10 cellular contexts compared by ENCODE assay signal in genomic region chr22:29798801-29799200, GRCh38. TPM values are rescaled to one million over a fixed set of nuclear protein-coding genes. Genes with fewer than 3 reads are reported as not detected.
A peak's percentile ranks its signal among the peaks of the same experiment; 100 is the strongest.
DNase-seq lines count a peak whose midpoint lies in the region; ATAC-seq and TF ChIP-seq lines count a peak whose summit lies in the region.
"Had no signal": no experiment of that assay in that cellular context is flagged by ENCODE, and none has a peak within 500 bp of the region (broad histone marks: within the 10 kb centered on the region; RNA-seq: fewer than 3 reads in every experiment).

No MANE protein-coding gene starts in this region.

- intact Hi-C loops in activated CD4-positive, alpha-beta memory T cell treated with anti-CD3 and anti-CD28 coated beads for 36 hours (cut with micrococcal nuclease), result no loop called here

- POLR2A ChIA-PET in activated CD4-positive, alpha-beta memory T cell treated with anti-CD3 and anti-CD28 coated beads, Interleukin-2, amount 10 ng/mL, durations not matched to agents 7 days and 5 days (lab: Charles Lee), result no interaction called here
- POLR2A ChIA-PET in activated CD4-positive, alpha-beta memory T cell treated with anti-CD3 and anti-CD28 coated beads for 36 hours (lab: Charles Lee), result no interaction called here
- POLR2A ChIA-PET in naive thymus-derived CD8-positive, alpha-beta T cell (lab: Charles Lee), result no interaction called here
- POLR2A ChIA-PET in T-cell (lab: Charles Lee), result no interaction called here

- H3K27ac Mint-ChIP-seq in activated CD4-positive, alpha-beta memory T cell treated with anti-CD3 and anti-CD28 coated beads, Interleukin-2, amount 10 ng/mL, durations not matched to agents 7 days and 5 days, result peak overlapping the region; percentile 69
- no peak overlapping the region for H3K27ac Mint-ChIP-seq in activated CD4-positive, alpha-beta memory T cell treated with anti-CD3 and anti-CD28 coated beads for 36 hours
- peak overlapping the region; percentile 29 for H3K27ac Mint-ChIP-seq in memory B cell
- H3K27ac Mint-ChIP-seq in naive thymus-derived CD8-positive, alpha-beta T cell, result peak overlapping the region in 1 of 10 donors; percentile 20
- H3K27ac Mint-ChIP-seq in T-cell, result peak overlapping the region in 1 of 2 donors; percentile 19

- WGBS in tibial nerve, 2 donors, result 57 to 80% methylated on average over 2 of the region's 2 CpGs

- H3K36me3 Mint-ChIP-seq in activated CD4-positive, alpha-beta memory T cell treated with anti-CD3 and anti-CD28 coated beads, Interleukin-2, amount 10 ng/mL, durations not matched to agents 7 days and 5 days (ENCODE audit: low read depth), result peaks cover 38% of the 10 kb centered on the region
- peaks cover 40% of the 10 kb centered on the region for H3K36me3 Mint-ChIP-seq in activated CD4-positive, alpha-beta memory T cell treated with anti-CD3 and anti-CD28 coated beads for 36 hours
- H3K36me3 Mint-ChIP-seq in memory B cell (peaks cover 24% of the 10 kb centered on the region), T-cell (peaks cover 52% of the 10 kb centered on the region)
- H3K36me3 Mint-ChIP-seq in naive thymus-derived CD8-positive, alpha-beta T cell, result peaks cover 0 to 85% (median 17%) of the 10 kb centered on the region in 3 donors

- ATAC-seq in memory B cell (ENCODE audit: low read depth) (no peak), T-cell (replicated peaks in 1 of 4) (no peak)
- ATAC-seq in naive thymus-derived CD8-positive, alpha-beta T cell, result no peak

- no peaks in the 10 kb centered on the region for H3K9me3 ChIP-seq in tibial nerve

- H3K4me3 Mint-ChIP-seq in activated CD4-positive, alpha-beta memory T cell treated with anti-CD3 and anti-CD28 coated beads, Interleukin-2, amount 10 ng/mL, durations not matched to agents 7 days and 5 days, result no peak overlapping the region
- H3K4me3 Mint-ChIP-seq in activated CD4-positive, alpha-beta memory T cell treated with anti-CD3 and anti-CD28 coated beads for 36 hours, result no peak overlapping the region
- H3K4me3 Mint-ChIP-seq in memory B cell (no peak overlapping the region), T-cell (no peak overlapping the region)
- no peak overlapping the region for H3K4me3 Mint-ChIP-seq in naive thymus-derived CD8-positive, alpha-beta T cell

- no peak for TF ChIP-seq POLR2A in tibial nerve (IDR thresholded peaks at IDR 0.05)

- DNase-seq in activated CD4-positive, alpha-beta memory T cell treated with anti-CD3 and anti-CD28 coated beads, Interleukin-2, amount 10 ng/mL, durations not matched to agents 7 days and 5 days, result no peak
- no peak for DNase-seq in activated CD4-positive, alpha-beta memory T cell treated with anti-CD3 and anti-CD28 coated beads for 36 hours
- DNase-seq in caudate nucleus (lab: John Stamatoyannopoulos, UW) (no peak), memory B cell (ENCODE audit: low spot score in 2 of 2) (no peak), tibial nerve (ENCODE audit: low spot score in 2 of 2) (no peak), T-cell (no peak), MV-4-11 (lab: John Stamatoyannopoulos, UW) (no peak)
- DNase-seq in naive thymus-derived CD8-positive, alpha-beta T cell, result no peak
- DNase-seq: activated CD8-positive, alpha-beta memory T cell treated with anti-CD3 and anti-CD28 coated beads, Interleukin-2, amount 50 U/mL, for 4 hours; NCI-H2227 treated with DMSO at 0.1 percent for 48 hours had no signal

- peaks cover 30% of the 10 kb centered on the region for H3K4me1 Mint-ChIP-seq in activated CD4-positive, alpha-beta memory T cell treated with anti-CD3 and anti-CD28 coated beads, Interleukin-2, amount 10 ng/mL, durations not matched to agents 7 days and 5 days
- H3K4me1 Mint-ChIP-seq in activated CD4-positive, alpha-beta memory T cell treated with anti-CD3 and anti-CD28 coated beads for 36 hours (ENCODE audit: low read depth), result no peaks in the 10 kb centered on the region
- H3K4me1 Mint-ChIP-seq in memory B cell (peaks cover 18% of the 10 kb centered on the region), T-cell (peaks cover 0 to 1% (median 0%) of the 10 kb centered on the region in 3 donors)
- H3K4me1 Mint-ChIP-seq in naive thymus-derived CD8-positive, alpha-beta T cell, result peaks cover 0 to 9% (median 0%) of the 10 kb centered on the region in 4 donors

- H3K27ac ChIP-seq in caudate nucleus (ENCODE audit: low read depth, low read length) (peak overlapping the region; percentile 81), tibial nerve (peak overlapping the region; percentile 42 to 87 (median 72))

- H3K9me3 Mint-ChIP-seq in activated CD4-positive, alpha-beta memory T cell treated with anti-CD3 and anti-CD28 coated beads, Interleukin-2, amount 10 ng/mL, durations not matched to agents 7 days and 5 days, result no peaks in the 10 kb centered on the region
- no peaks in the 10 kb centered on the region for H3K9me3 Mint-ChIP-seq in activated CD4-positive, alpha-beta memory T cell treated with anti-CD3 and anti-CD28 coated beads for 36 hours
- H3K9me3 Mint-ChIP-seq in memory B cell (no peaks in the 10 kb centered on the region), T-cell (no peaks in the 10 kb centered on the region)
- H3K9me3 Mint-ChIP-seq in naive thymus-derived CD8-positive, alpha-beta T cell, result no peaks in the 10 kb centered on the region

- TF ChIP-seq EP300 in tibial nerve (IDR thresholded peaks at IDR 0.05), result no peak

- H3K27me3 ChIP-seq in tibial nerve, result no peaks in the 10 kb centered on the region

- peak overlapping the region in 1 of 4 donors; percentile 17 for H3K4me3 ChIP-seq in tibial nerve

- H3K36me3 ChIP-seq in tibial nerve, result peaks cover 0 to 99% (median 3%) of the 10 kb centered on the region in 3 donors

- peaks cover 0 to 29% (median 9%) of the 10 kb centered on the region in 4 donors for H3K4me1 ChIP-seq in tibial nerve

- TF ChIP-seq CTCF in tibial nerve (IDR thresholded peaks at IDR 0.05), result no peak

- H3K27me3 Mint-ChIP-seq in activated CD4-positive, alpha-beta memory T cell treated with anti-CD3 and anti-CD28 coated beads, Interleukin-2, amount 10 ng/mL, durations not matched to agents 7 days and 5 days, result no peaks in the 10 kb centered on the region
- no peaks in the 10 kb centered on the region for H3K27me3 Mint-ChIP-seq in activated CD4-positive, alpha-beta memory T cell treated with anti-CD3 and anti-CD28 coated beads for 36 hours
- no peaks in the 10 kb centered on the region for H3K27me3 Mint-ChIP-seq in memory B cell
- no peaks in the 10 kb centered on the region for H3K27me3 Mint-ChIP-seq in naive thymus-derived CD8-positive, alpha-beta T cell
- no peaks in the 10 kb centered on the region for H3K27me3 Mint-ChIP-seq in T-cell

- CTCF ChIA-PET in activated CD4-positive, alpha-beta memory T cell treated with anti-CD3 and anti-CD28 coated beads, Interleukin-2, amount 10 ng/mL, durations not matched to agents 7 days and 5 days (lab: Charles Lee), result no interaction called here
- CTCF ChIA-PET in activated CD4-positive, alpha-beta memory T cell treated with anti-CD3 and anti-CD28 coated beads for 36 hours (lab: Charles Lee), result interaction anchor here (1.3 kb wide), 1 partner anchor 161 kb away, joined by 3 read pairs; no protein-coding TSS in a partner anchor
- CTCF ChIA-PET in T-cell (lab: Charles Lee), result no interaction called here

RNA-seq across cellular contexts. Expression of gene UQCR10, which starts 31.6 kb away (rescaled TPM):
- total RNA-seq in activated CD4-positive, alpha-beta memory T cell treated with anti-CD3 and anti-CD28 coated beads, Interleukin-2, amount 10 ng/mL, durations not matched to agents 7 days and 5 days, result 10 to 100 TPM; 86.4 to 89.5 TPM
- 10 to 100 TPM; 81.4 to 87.4 TPM for total RNA-seq in activated CD4-positive, alpha-beta memory T cell treated with anti-CD3 and anti-CD28 coated beads for 36 hours
- total RNA-seq in tibial nerve (10 to 100 TPM; 30.4 to 56.7 (median 35.5) TPM), T-cell (10 to 100 TPM; 36.6 to 56.2 (median 48.4) TPM)
- total RNA-seq in naive thymus-derived CD8-positive, alpha-beta T cell, result 10 to 100 TPM; 53.9 to 59.7 TPM
- 100 to 1,000 TPM; 288 to 333 (median 323) TPM for polyA plus RNA-seq in naive thymus-derived CD8-positive, alpha-beta T cell

RNA-seq across cellular contexts. Expression of gene ZMAT5, which starts 32.0 kb away (rescaled TPM):
- 10 to 100 TPM; 23.1 to 26.4 TPM for total RNA-seq in activated CD4-positive, alpha-beta memory T cell treated with anti-CD3 and anti-CD28 coated beads, Interleukin-2, amount 10 ng/mL, durations not matched to agents 7 days and 5 days
- 10 to 100 TPM; 18.1 to 20.6 TPM for total RNA-seq in activated CD4-positive, alpha-beta memory T cell treated with anti-CD3 and anti-CD28 coated beads for 36 hours
- total RNA-seq in tibial nerve (10 to 100 TPM; 22.1 to 29.3 (median 26.6) TPM), T-cell (10 to 100 TPM; 11.2 to 23.1 (median 21.1) TPM)
- 10 to 100 TPM; 17.5 to 23.8 TPM for total RNA-seq in naive thymus-derived CD8-positive, alpha-beta T cell
- polyA plus RNA-seq in naive thymus-derived CD8-positive, alpha-beta T cell, result 10 to 100 TPM; 44.2 to 58.5 (median 46.3) TPM

RNA-seq across cellular contexts. Expression of gene ASCC2, which starts 39.3 kb away (rescaled TPM):
- total RNA-seq in activated CD4-positive, alpha-beta memory T cell treated with anti-CD3 and anti-CD28 coated beads, Interleukin-2, amount 10 ng/mL, durations not matched to agents 7 days and 5 days, result 10 to 100 TPM; 76.5 to 81.0 TPM
- total RNA-seq in activated CD4-positive, alpha-beta memory T cell treated with anti-CD3 and anti-CD28 coated beads for 36 hours, result 10 to 100 TPM; 55.5 to 56.8 TPM
- total RNA-seq in tibial nerve (10 to 100 TPM; 30.4 to 45.3 (median 40.9) TPM), T-cell (10 to 100 TPM; 80.1 to 94.2 (median 85.7) TPM)
- 10 to 100 TPM; 86.5 to 87.7 TPM for total RNA-seq in naive thymus-derived CD8-positive, alpha-beta T cell
- 10 to 100 TPM; 41.2 to 72.7 (median 55.0) TPM for polyA plus RNA-seq in naive thymus-derived CD8-positive, alpha-beta T cell
